Comparison of ENCODE assay signal across 23 cellular contexts in genomic region chr18:78107363-78107762, GRCh38.
A peak's percentile ranks its signal among the peaks of the same experiment; 100 is the strongest.
DNase-seq lines count a peak whose midpoint lies in the region; ATAC-seq and TF ChIP-seq lines count a peak whose summit lies in the region.
"Had no signal": no experiment of that assay in that cellular context is flagged by ENCODE, and none has a peak within 500 bp of the region (broad histone marks: within the 10 kb centered on the region; RNA-seq: fewer than 3 reads in every experiment).

No MANE protein-coding gene starts in this region.

- no peaks in the 10 kb centered on the region for H3K9me3 ChIP-seq in endodermal cell (ENCODE audit: control insufficient read depth, low read length)
- H3K9me3 ChIP-seq in lung (ENCODE audit: control insufficient read depth in 2 of 2, insufficient read depth in 1 of 2, low read length in 1 of 2): peaks cover 0 to 3% of the 10 kb centered on the region in 2 donors
- no peaks in the 10 kb centered on the region for H3K9me3 ChIP-seq in upper lobe of right lung
- H3K9me3 ChIP-seq: A549, BE2C, HAP-1 had no signal

- peaks cover 14% of the 10 kb centered on the region for H3K9me3 Mint-ChIP-seq in endodermal cell

- in situ Hi-C loops in brain microvascular endothelial cell (cut with HindIII; ENCODE audit: low pct_ligation_motif_present, low sequenced_read_pairs): no loop called here

- ATAC-seq in left lobe of liver (peak; percentile 87), lung (ENCODE audit: insufficient read depth, low FRiP score) (no peak), upper lobe of right lung (peak; percentile 72), GM18502 (IDR thresholded peaks at IDR 0.05; ENCODE audit: poor library complexity, unreplicated experiment) (no peak)
- ATAC-seq: A549 had no signal

- H3K27me3 Mint-ChIP-seq in endodermal cell (ENCODE audit: insufficient read depth): no peaks in the 10 kb centered on the region
- H3K27me3 Mint-ChIP-seq: CD4-positive, alpha-beta T cell had no signal

- no peaks in the 10 kb centered on the region for H3K4me1 Mint-ChIP-seq in endodermal cell
- H3K4me1 Mint-ChIP-seq: CD14-positive monocyte; CD8-positive, alpha-beta memory T cell had no signal

- peak; percentile 18 for DNase-seq in endodermal cell
- no peak for DNase-seq in left lobe of liver (ENCODE audit: low spot score)
- peak; percentile 26 for DNase-seq in lung (ENCODE audit: low spot score)
- DNase-seq in upper lobe of right lung: no peak
- no peak for DNase-seq in brain microvascular endothelial cell
- DNase-seq in NCI-H1417 (lab: John Stamatoyannopoulos, UW): no peak
- DNase-seq: 8988T; ACHN; AML-193; BE2C; CD4-positive, alpha-beta T cell; CD8-positive, alpha-beta memory T cell; DMS 273 treated with DMSO at 0.1 percent for 48 hours; DMS79; EL; GDM1; GOT3; HFFc6 had no signal

- H3K4me1 ChIP-seq in endodermal cell (ENCODE audit: control insufficient read depth, insufficient read depth, low read length) (no peaks in the 10 kb centered on the region), lung (ENCODE audit: control insufficient read depth in 2 of 2, insufficient read depth in 2 of 2, low read length in 2 of 2) (no peaks in the 10 kb centered on the region), upper lobe of right lung (no peaks in the 10 kb centered on the region)
- H3K4me1 ChIP-seq: A549; BE2C; BLaER1 treated with 17β-estradiol and CSF1 and Interleukin-3, amounts not matched to agents 10 nM and 100 nM; HAP-1 had no signal

- H3K27me3 ChIP-seq in endodermal cell (ENCODE audit: control insufficient read depth, insufficient read depth, low read length, poor library complexity, severe bottlenecking) (no peaks in the 10 kb centered on the region), lung (ENCODE audit: control insufficient read depth, insufficient read depth) (no peaks in the 10 kb centered on the region), upper lobe of right lung (no peaks in the 10 kb centered on the region), brain microvascular endothelial cell (replicated peaks) (no peaks in the 10 kb centered on the region)
- H3K27me3 ChIP-seq: BE2C; BLaER1 treated with 17β-estradiol and CSF1 and Interleukin-3, amounts not matched to agents 10 nM and 100 nM had no signal

- H3K36me3 ChIP-seq in endodermal cell (ENCODE audit: control insufficient read depth, insufficient read depth, low read length) (no peaks in the 10 kb centered on the region), lung (ENCODE audit: control insufficient read depth in 2 of 2, insufficient read depth in 2 of 2, low read length in 2 of 2) (no peaks in the 10 kb centered on the region), upper lobe of right lung (no peaks in the 10 kb centered on the region), brain microvascular endothelial cell (replicated peaks) (no peaks in the 10 kb centered on the region)
- H3K36me3 ChIP-seq: BE2C; BLaER1 treated with 17β-estradiol and CSF1 and Interleukin-3, amounts not matched to agents 10 nM and 100 nM; HAP-1 had no signal

- H3K9ac ChIP-seq in endodermal cell (ENCODE audit: extremely low read depth, low read length, poor library complexity, severe bottlenecking): no peak overlapping the region
- H3K9ac ChIP-seq: BLaER1 treated with 17β-estradiol and CSF1 and Interleukin-3, amounts not matched to agents 10 nM and 100 nM had no signal

- H3K4me3 Mint-ChIP-seq in endodermal cell: no peak overlapping the region
- H3K4me3 Mint-ChIP-seq: CD14-positive monocyte; CD4-positive, alpha-beta T cell; CD8-positive, alpha-beta memory T cell; HFFc6 had no signal

- H3K36me3 Mint-ChIP-seq in endodermal cell (ENCODE audit: low read depth): no peaks in the 10 kb centered on the region
- H3K36me3 Mint-ChIP-seq: CD14-positive monocyte; CD8-positive, alpha-beta memory T cell had no signal

- intact Hi-C loops in upper lobe of right lung (cut with DNase I): no loop called here

- no peak overlapping the region for H3K27ac ChIP-seq in endodermal cell (ENCODE audit: low read depth, low read length)
- H3K27ac ChIP-seq in lung (ENCODE audit: low read depth in 1 of 2, low read length in 1 of 2): no peak overlapping the region
- H3K27ac ChIP-seq in upper lobe of right lung: no peak overlapping the region
- no peak overlapping the region for H3K27ac ChIP-seq in brain microvascular endothelial cell
- H3K27ac ChIP-seq: A549; BLaER1 treated with 17β-estradiol and CSF1 and Interleukin-3, amounts not matched to agents 10 nM and 100 nM had no signal

- H3K27ac Mint-ChIP-seq in endodermal cell: no peak overlapping the region
- H3K27ac Mint-ChIP-seq: CD4-positive, alpha-beta T cell; HFFc6 had no signal

- TF ChIP-seq CTCF in endodermal cell (conservative IDR thresholded peaks at IDR 0.05) (no peak), lung (IDR thresholded peaks at IDR 0.05; ENCODE audit: control extremely low read depth, extremely low read depth) (no peak), upper lobe of right lung (IDR thresholded peaks at IDR 0.05) (no peak), brain microvascular endothelial cell (IDR thresholded peaks at IDR 0.05; ENCODE audit: low read depth, low read length, missing control alignments) (no peak)

- H3K4me3 ChIP-seq in endodermal cell (ENCODE audit: low read length) (no peak overlapping the region), lung (no peak overlapping the region), upper lobe of right lung (no peak overlapping the region), brain microvascular endothelial cell (ENCODE audit: low read depth, low read length) (no peak overlapping the region)
- H3K4me3 ChIP-seq: A549; BLaER1 treated with 17β-estradiol and CSF1 and Interleukin-3, amounts not matched to agents 10 nM and 100 nM; HAP-1 had no signal

- WGBS in endodermal cell (ENCODE audit: insufficient coverage in 1 of 2, insufficient read length in 1 of 2), 2 experiments: 89 to 98% methylated on average over 9 of the region's 9 CpGs
- WGBS in lung, 2 donors: 73 to 92% methylated on average over 9 of the region's 9 CpGs

Comparison
In these comparisons a context has a peak if more than half of its experiments do, and no peak if none do; other contexts are left out.
1. DNase-seq: peak in endodermal cell (single experiment) and lung (single experiment); none in left lobe of liver (single experiment), upper lobe of right lung (single experiment), brain microvascular endothelial cell (single experiment) and NCI-H1417 (0 of 3).
2. ATAC-seq: peak in left lobe of liver (single experiment) and upper lobe of right lung (single experiment); none in lung (single experiment) and GM18502 (single experiment).